10 cellular contexts compared by ENCODE assay signal in the genomic region with DNA sequence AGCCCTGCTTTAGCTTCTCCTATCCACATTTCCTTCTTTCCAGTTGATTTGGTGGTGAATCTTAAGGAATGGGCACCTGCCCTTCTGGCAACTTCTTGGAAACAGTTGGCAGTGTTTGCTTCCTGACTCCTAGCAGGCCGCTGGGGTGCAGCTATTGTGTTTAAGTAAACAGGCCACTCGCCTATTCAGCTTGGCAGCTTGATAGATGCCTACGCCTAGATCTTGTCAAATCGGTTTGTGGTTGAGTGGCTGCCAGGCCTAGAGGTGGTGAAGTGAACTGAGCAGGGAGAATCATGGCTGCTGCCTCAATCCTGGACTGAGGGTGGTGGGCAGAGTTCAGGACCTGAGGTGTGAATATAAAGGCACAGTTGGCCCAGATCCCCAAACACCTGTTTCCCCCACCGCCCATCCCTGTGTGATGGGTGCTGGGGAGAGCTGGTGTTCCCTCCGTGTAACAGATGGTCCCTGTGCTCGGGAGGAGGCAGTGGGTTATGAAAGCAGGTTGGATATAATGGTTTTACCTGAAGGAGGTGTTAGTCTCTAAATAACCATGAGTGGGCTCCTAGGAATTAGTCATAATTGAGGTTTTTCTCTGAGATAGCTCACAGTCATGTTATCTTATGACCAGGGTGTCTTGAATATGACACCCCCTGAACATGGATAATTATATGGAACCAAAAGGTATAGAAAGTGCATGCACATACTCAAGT. TPM values are rescaled to one million over a fixed set of nuclear protein-coding genes. Genes with fewer than 3 reads are reported as not detected.
DNase-seq lines count a peak whose midpoint lies in the region; ATAC-seq and TF ChIP-seq lines count a peak whose summit lies in the region.
"Had no signal": no experiment of that assay in that cellular context is flagged by ENCODE, and none has a peak within 500 bp of the region (broad histone marks: within the 10 kb centered on the region; RNA-seq: fewer than 3 reads in every experiment).

No MANE protein-coding gene starts in this region.

- no peaks in the 10 kb centered on the region for H3K9me3 ChIP-seq in right cardiac atrium (ENCODE audit: control insufficient read depth, low read length)
- no peaks in the 10 kb centered on the region for H3K9me3 ChIP-seq in stomach

- no peaks in the 10 kb centered on the region for H3K27me3 ChIP-seq in right cardiac atrium (ENCODE audit: control insufficient read depth, insufficient read depth)
- H3K27me3 ChIP-seq in stomach, result peaks cover 0 to 58% (median 8%) of the 10 kb centered on the region in 3 donors

- no peaks in the 10 kb centered on the region for H3K36me3 Mint-ChIP-seq in activated CD8-positive, alpha-beta memory T cell treated with anti-CD3 and anti-CD28 coated beads, Interleukin-2, amount 10 ng/mL, durations not matched to agents 7 days and 5 days

- peak; percentile 65 for DNase-seq in activated CD4-positive, alpha-beta T cell treated with anti-CD3 and anti-CD28 coated beads for 48 hours
- DNase-seq in activated CD4-positive, alpha-beta T cell treated with anti-CD3 and anti-CD28 coated beads for 1 hour, result no peak
- peak; percentile 45 for DNase-seq in activated CD8-positive, alpha-beta memory T cell treated with anti-CD3 and anti-CD28 coated beads, Interleukin-2, amount 10 ng/mL, durations not matched to agents 7 days and 5 days
- DNase-seq in right cardiac atrium, result peak in 2 of 3 donors; percentile 65 to 77
- DNase-seq in stomach, result peak; percentile 78
- DNase-seq in NCI-H774 (lab: John Stamatoyannopoulos, UW), result no peak
- no peak for DNase-seq in ecto neural progenitor cell (ENCODE audit: low spot score)
- DNase-seq: AML-193, NCI-H526 treated with DMSO at 0.1 percent for 48 hours had no signal

- ATAC-seq in activated CD8-positive, alpha-beta memory T cell treated with anti-CD3 and anti-CD28 coated beads, Interleukin-2, amount 10 ng/mL, durations not matched to agents 7 days and 5 days, result no peak
- peak; percentile 45 to 60 for ATAC-seq in right cardiac atrium
- ATAC-seq in GM18511 (IDR thresholded peaks at IDR 0.05; ENCODE audit: unreplicated experiment), result no peak

- TF ChIP-seq EP300 in stomach (IDR thresholded peaks at IDR 0.05), result no peak

- TF ChIP-seq POLR2A in stomach (IDR thresholded peaks at IDR 0.05), result no peak

- peaks cover 42% of the 10 kb centered on the region for H3K4me1 Mint-ChIP-seq in activated CD8-positive, alpha-beta memory T cell treated with anti-CD3 and anti-CD28 coated beads, Interleukin-2, amount 10 ng/mL, durations not matched to agents 7 days and 5 days

- CTCF ChIA-PET in activated CD8-positive, alpha-beta memory T cell treated with anti-CD3 and anti-CD28 coated beads, Interleukin-2, amount 10 ng/mL, durations not matched to agents 7 days and 5 days (lab: Charles Lee), result interaction anchor here (0.8 to 3.5 kb wide), 5 partner anchors 23 to 447 kb away, joined by 3 to 18 read pairs (median 6); no protein-coding TSS in a partner anchor

- H3K4me3 ChIP-seq in right cardiac atrium (ENCODE audit: low read length), result no peak overlapping the region
- peak overlapping the region in 3 of 4 donors; percentile 42 to 54 (median 52) for H3K4me3 ChIP-seq in stomach

- H3K4me3 Mint-ChIP-seq in activated CD8-positive, alpha-beta memory T cell treated with anti-CD3 and anti-CD28 coated beads, Interleukin-2, amount 10 ng/mL, durations not matched to agents 7 days and 5 days, result peak overlapping the region; percentile 3

- H3K27ac ChIP-seq in right cardiac atrium (ENCODE audit: low read length) (peak overlapping the region; percentile 57), stomach (peak overlapping the region in 4 of 5 donors; percentile 12 to 92 (median 74))

- H3K27me3 Mint-ChIP-seq in activated CD8-positive, alpha-beta memory T cell treated with anti-CD3 and anti-CD28 coated beads, Interleukin-2, amount 10 ng/mL, durations not matched to agents 7 days and 5 days, result peaks cover 42% of the 10 kb centered on the region

- H3K36me3 ChIP-seq in stomach, result peaks cover 0 to 7% (median 0%) of the 10 kb centered on the region in 4 donors

- H3K4me1 ChIP-seq in right cardiac atrium (ENCODE audit: control insufficient read depth, insufficient read depth, low read length) (peaks cover 2% of the 10 kb centered on the region), stomach (peaks cover 16 to 38% (median 26%) of the 10 kb centered on the region in 4 donors)

- TF ChIP-seq CTCF in stomach (IDR thresholded peaks at IDR 0.05), result peak in 1 of 7 experiments; percentile 11

- H3K27ac Mint-ChIP-seq in activated CD8-positive, alpha-beta memory T cell treated with anti-CD3 and anti-CD28 coated beads, Interleukin-2, amount 10 ng/mL, durations not matched to agents 7 days and 5 days, result no peak overlapping the region

- intact Hi-C loops in right cardiac atrium (cut with DNase I) (no loop called here), stomach (cut with DNase I; ENCODE audit: low total_unique reads) (no loop called here)

- H3K9me3 Mint-ChIP-seq in activated CD8-positive, alpha-beta memory T cell treated with anti-CD3 and anti-CD28 coated beads, Interleukin-2, amount 10 ng/mL, durations not matched to agents 7 days and 5 days (ENCODE audit: low read depth), result no peaks in the 10 kb centered on the region

- WGBS in right cardiac atrium, result 61% methylated on average over 7 of the region's 7 CpGs
- 38 to 68% (median 40%) methylated on average over 7 of the region's 7 CpGs for WGBS in stomach, 5 donors

RNA-seq across cellular contexts. Expression of gene PLA2G2C, which starts 0.9 kb away (rescaled TPM):
- not detected for total RNA-seq in activated CD8-positive, alpha-beta memory T cell treated with anti-CD3 and anti-CD28 coated beads, Interleukin-2, amount 10 ng/mL, durations not matched to agents 7 days and 5 days
- total RNA-seq in right cardiac atrium (under 1 TPM in 1 of 4 donors, not detected in 3; 0.31 TPM), stomach (1 to 10 TPM in 1 of 5 donors, under 1 TPM in 1, not detected in 3; 0.73 to 1.3 TPM)
- polyA plus RNA-seq in right cardiac atrium (0.02 TPM), stomach (under 1 TPM in 1 of 3 donors, not detected in 2; 0.43 TPM)

RNA-seq across cellular contexts. Expression of gene UBXN10, which starts 1.4 kb away (rescaled TPM):
- 1 to 10 TPM in 1 of 2 experiments, under 1 TPM in 1; 0.23 to 1.1 TPM for total RNA-seq in activated CD8-positive, alpha-beta memory T cell treated with anti-CD3 and anti-CD28 coated beads, Interleukin-2, amount 10 ng/mL, durations not matched to agents 7 days and 5 days
- total RNA-seq in right cardiac atrium (1 to 10 TPM; 4.7 to 6.3 (median 5.5) TPM), stomach (1 to 10 TPM; 1.2 to 8.0 (median 3.8) TPM)
- polyA plus RNA-seq in right cardiac atrium (3.2 TPM), stomach (1 to 10 TPM in 2 of 3 donors, under 1 TPM in 1; 0.31 to 1.8 (median 1.5) TPM)

RNA-seq across cellular contexts. Expression of gene PLA2G2F, which starts 48.1 kb away (rescaled TPM):
- total RNA-seq in activated CD8-positive, alpha-beta memory T cell treated with anti-CD3 and anti-CD28 coated beads, Interleukin-2, amount 10 ng/mL, durations not matched to agents 7 days and 5 days, result not detected
- total RNA-seq in right cardiac atrium, result not detected
- polyA plus RNA-seq in right cardiac atrium, result not detected
- total RNA-seq in stomach, result 1 to 10 TPM in 1 of 5 donors, under 1 TPM in 1, not detected in 3; 0.18 to 6.4 TPM
- not detected for polyA plus RNA-seq in stomach

Comparison
In these comparisons a context has a peak if more than half of its experiments do, and no peak if none do; other contexts are left out.
1. DNase-seq: peak in activated CD4-positive, alpha-beta T cell treated with anti-CD3 and anti-CD28 coated beads for 48 hours (single experiment), activated CD8-positive, alpha-beta memory T cell treated with anti-CD3 and anti-CD28 coated beads, Interleukin-2, amount 10 ng/mL, durations not matched to agents 7 days and 5 days (single experiment), right cardiac atrium (2 of 3) and stomach (single experiment); none in activated CD4-positive, alpha-beta T cell treated with anti-CD3 and anti-CD28 coated beads for 1 hour (single experiment), NCI-H774 (single experiment) and ecto neural progenitor cell (single experiment).
2. ATAC-seq: peak in right cardiac atrium (2 of 2); none in activated CD8-positive, alpha-beta memory T cell treated with anti-CD3 and anti-CD28 coated beads, Interleukin-2, amount 10 ng/mL, durations not matched to agents 7 days and 5 days (single experiment) and GM18511 (single experiment).